1 cellular context compared by ENCODE assay signal in the genomic region with DNA sequence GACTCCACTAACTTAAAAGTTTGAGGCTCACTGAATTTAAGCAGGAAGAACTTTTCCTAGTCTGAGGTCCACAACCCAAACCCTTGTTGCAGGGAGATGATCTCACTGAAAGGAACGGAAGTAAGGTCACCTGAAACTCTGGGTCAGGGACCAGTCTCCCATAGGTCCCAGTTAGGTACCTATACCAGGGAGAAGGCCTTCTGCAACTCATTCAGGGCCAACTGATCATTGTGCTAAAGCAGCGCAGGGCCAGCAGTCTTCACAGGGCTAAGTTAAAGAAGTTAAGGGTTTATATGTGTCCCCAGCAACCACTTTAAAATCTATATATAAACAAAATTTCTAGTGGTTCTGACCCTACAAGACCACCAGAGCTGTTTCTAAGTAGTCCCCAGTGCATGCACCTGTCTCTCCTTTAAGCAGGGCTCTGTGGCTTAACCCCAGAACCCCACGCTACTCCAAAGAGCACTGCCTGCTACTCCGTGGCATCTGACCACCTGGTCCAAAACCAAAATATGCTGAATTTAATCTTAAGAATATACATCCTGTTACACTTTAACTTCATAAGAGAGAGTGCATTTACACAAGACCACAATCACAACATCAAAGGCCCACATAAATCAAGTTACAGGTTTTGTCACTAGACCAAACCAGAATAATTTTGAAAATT.
TF ChIP-seq lines count a peak whose summit lies in the region.

No MANE protein-coding gene starts in this region.

TF ChIP-seq in WTC11, 78 proteins besides CTCF, POLR2A, EP300 and RAD21 (continued from another document):
- TF ChIP-seq, protein P1, sequence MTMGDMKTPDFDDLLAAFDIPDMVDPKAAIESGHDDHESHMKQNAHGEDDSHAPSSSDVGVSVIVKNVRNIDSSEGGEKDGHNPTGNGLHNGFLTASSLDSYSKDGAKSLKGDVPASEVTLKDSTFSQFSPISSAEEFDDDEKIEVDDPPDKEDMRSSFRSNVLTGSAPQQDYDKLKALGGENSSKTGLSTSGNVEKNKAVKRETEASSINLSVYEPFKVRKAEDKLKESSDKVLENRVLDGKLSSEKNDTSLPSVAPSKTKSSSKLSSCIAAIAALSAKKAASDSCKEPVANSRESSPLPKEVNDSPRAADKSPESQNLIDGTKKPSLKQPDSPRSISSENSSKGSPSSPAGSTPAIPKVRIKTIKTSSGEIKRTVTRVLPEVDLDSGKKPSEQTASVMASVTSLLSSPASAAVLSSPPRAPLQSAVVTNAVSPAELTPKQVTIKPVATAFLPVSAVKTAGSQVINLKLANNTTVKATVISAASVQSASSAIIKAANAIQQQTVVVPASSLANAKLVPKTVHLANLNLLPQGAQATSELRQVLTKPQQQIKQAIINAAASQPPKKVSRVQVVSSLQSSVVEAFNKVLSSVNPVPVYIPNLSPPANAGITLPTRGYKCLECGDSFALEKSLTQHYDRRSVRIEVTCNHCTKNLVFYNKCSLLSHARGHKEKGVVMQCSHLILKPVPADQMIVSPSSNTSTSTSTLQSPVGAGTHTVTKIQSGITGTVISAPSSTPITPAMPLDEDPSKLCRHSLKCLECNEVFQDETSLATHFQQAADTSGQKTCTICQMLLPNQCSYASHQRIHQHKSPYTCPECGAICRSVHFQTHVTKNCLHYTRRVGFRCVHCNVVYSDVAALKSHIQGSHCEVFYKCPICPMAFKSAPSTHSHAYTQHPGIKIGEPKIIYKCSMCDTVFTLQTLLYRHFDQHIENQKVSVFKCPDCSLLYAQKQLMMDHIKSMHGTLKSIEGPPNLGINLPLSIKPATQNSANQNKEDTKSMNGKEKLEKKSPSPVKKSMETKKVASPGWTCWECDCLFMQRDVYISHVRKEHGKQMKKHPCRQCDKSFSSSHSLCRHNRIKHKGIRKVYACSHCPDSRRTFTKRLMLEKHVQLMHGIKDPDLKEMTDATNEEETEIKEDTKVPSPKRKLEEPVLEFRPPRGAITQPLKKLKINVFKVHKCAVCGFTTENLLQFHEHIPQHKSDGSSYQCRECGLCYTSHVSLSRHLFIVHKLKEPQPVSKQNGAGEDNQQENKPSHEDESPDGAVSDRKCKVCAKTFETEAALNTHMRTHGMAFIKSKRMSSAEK (CRISPR knock-in tag; IDR thresholded peaks at IDR 0.05; ENCODE audit: borderline replicate concordance): no peak
- TF ChIP-seq NR3C1 (CRISPR knock-in tag; conservative IDR thresholded peaks at IDR 0.05; ENCODE audit: low read depth): no peak
- TF ChIP-seq, protein P2, sequence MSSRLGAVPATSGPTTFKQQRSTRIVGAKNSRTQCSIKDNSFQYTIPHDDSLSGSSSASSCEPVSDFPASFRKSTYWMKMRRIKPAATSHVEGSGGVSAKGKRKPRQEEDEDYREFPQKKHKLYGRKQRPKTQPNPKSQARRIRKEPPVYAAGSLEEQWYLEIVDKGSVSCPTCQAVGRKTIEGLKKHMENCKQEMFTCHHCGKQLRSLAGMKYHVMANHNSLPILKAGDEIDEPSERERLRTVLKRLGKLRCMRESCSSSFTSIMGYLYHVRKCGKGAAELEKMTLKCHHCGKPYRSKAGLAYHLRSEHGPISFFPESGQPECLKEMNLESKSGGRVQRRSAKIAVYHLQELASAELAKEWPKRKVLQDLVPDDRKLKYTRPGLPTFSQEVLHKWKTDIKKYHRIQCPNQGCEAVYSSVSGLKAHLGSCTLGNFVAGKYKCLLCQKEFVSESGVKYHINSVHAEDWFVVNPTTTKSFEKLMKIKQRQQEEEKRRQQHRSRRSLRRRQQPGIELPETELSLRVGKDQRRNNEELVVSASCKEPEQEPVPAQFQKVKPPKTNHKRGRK (CRISPR knock-in tag; IDR thresholded peaks at IDR 0.05; ENCODE audit: borderline replicate concordance): no peak
- TF ChIP-seq, protein P3, sequence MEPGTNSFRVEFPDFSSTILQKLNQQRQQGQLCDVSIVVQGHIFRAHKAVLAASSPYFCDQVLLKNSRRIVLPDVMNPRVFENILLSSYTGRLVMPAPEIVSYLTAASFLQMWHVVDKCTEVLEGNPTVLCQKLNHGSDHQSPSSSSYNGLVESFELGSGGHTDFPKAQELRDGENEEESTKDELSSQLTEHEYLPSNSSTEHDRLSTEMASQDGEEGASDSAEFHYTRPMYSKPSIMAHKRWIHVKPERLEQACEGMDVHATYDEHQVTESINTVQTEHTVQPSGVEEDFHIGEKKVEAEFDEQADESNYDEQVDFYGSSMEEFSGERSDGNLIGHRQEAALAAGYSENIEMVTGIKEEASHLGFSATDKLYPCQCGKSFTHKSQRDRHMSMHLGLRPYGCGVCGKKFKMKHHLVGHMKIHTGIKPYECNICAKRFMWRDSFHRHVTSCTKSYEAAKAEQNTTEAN (CRISPR knock-in tag; IDR thresholded peaks at IDR 0.05): no peak
